14 cellular contexts compared by ENCODE assay signal in the genomic region with DNA sequence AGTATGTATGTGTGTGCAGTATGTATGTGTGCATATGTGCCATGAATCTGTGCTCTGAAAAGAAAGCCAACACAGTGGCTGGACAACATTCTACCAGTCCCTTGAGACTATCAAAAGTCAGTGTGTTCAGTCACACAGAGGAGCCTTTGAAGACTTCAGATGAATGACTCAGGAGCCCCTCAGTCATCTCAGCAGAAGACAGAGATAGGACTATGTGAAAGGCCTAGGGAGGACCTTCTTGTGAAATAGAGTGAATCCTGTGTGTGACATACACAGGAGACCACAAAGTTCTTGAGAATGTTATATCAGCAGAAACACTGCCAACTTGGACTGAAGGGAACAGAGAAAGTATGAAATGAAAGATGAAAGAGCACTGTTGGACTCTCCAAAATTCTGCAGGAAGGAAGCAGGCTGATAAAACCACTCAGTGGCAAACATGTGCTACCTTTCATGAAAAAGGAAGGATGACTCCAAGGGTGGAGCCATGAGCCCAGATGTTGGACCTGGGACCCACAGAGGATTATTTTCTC.
DNase-seq lines count a peak whose midpoint lies in the region; ATAC-seq and TF ChIP-seq lines count a peak whose summit lies in the region.
"Had no signal": no experiment of that assay in that cellular context is flagged by ENCODE, and none has a peak within 500 bp of the region (broad histone marks: within the 10 kb centered on the region; RNA-seq: fewer than 3 reads in every experiment).

No MANE protein-coding gene starts in this region.

- peak; percentile 69 for ATAC-seq in activated CD8-positive, alpha-beta T cell treated with anti-CD3 and anti-CD28 coated beads for 36 hours
- peak; percentile 90 for ATAC-seq in stimulated activated effector memory CD8-positive, alpha-beta T cell treated with anti-CD3 and anti-CD28 coated beads, Interleukin-12 subunit alpha, Interleukin-12 subunit beta, amount 100 ng/mL, for 72 hours
- no peak for ATAC-seq in GM21360 (IDR thresholded peaks at IDR 0.05; ENCODE audit: unreplicated experiment)
- no peak for ATAC-seq in naive thymus-derived CD8-positive, alpha-beta T cell
- ATAC-seq: PC-3 had no signal

- H3K27ac ChIP-seq in HEK293 (ENCODE audit: extremely low read depth, low read depth, low read length), result no peak overlapping the region

- H3K36me3 ChIP-seq in HEK293 (ENCODE audit: control insufficient read depth in 2 of 2, insufficient read depth in 1 of 2, low read length in 2 of 2), result no peaks in the 10 kb centered on the region

- POLR2A ChIA-PET in HEK293 (lab: Yijun Ruan, JAX), result no interaction called here
- POLR2A ChIA-PET in activated CD8-positive, alpha-beta T cell treated with anti-CD3 and anti-CD28 coated beads for 36 hours (lab: Charles Lee), result no interaction called here
- POLR2A ChIA-PET in naive thymus-derived CD8-positive, alpha-beta T cell (lab: Charles Lee), result no interaction called here

- no peak overlapping the region for H3K4me3 Mint-ChIP-seq in activated T-cell treated with anti-CD3 and anti-CD28 coated beads, Interleukin-2, amount 50 U/mL, for 24 hours
- no peak overlapping the region for H3K4me3 Mint-ChIP-seq in activated CD8-positive, alpha-beta T cell treated with anti-CD3 and anti-CD28 coated beads for 36 hours
- no peak overlapping the region for H3K4me3 Mint-ChIP-seq in stimulated activated effector memory CD8-positive, alpha-beta T cell treated with anti-CD3 and anti-CD28 coated beads, Interleukin-12 subunit alpha, Interleukin-12 subunit beta, amount 100 ng/mL, for 72 hours
- H3K4me3 Mint-ChIP-seq in naive thymus-derived CD8-positive, alpha-beta T cell, result no peak overlapping the region
- H3K4me3 Mint-ChIP-seq: CD8-positive, alpha-beta memory T cell; HFFc6 had no signal

- H3K9me3 ChIP-seq in HEK293 (ENCODE audit: control insufficient read depth, insufficient read depth, low read depth, low read length), result no peaks in the 10 kb centered on the region

- no peaks in the 10 kb centered on the region for H3K27me3 Mint-ChIP-seq in activated T-cell treated with anti-CD3 and anti-CD28 coated beads, Interleukin-2, amount 50 U/mL, for 24 hours
- no peaks in the 10 kb centered on the region for H3K27me3 Mint-ChIP-seq in activated CD8-positive, alpha-beta T cell treated with anti-CD3 and anti-CD28 coated beads for 36 hours
- H3K27me3 Mint-ChIP-seq in naive thymus-derived CD8-positive, alpha-beta T cell, result no peaks in the 10 kb centered on the region

- CTCF ChIA-PET in HEK293 (lab: Yijun Ruan, JAX), result interaction anchor here (1.0 kb wide), 1 partner anchor 406 kb away, joined by 3 read pairs; no protein-coding TSS in a partner anchor
- CTCF ChIA-PET in activated CD8-positive, alpha-beta T cell treated with anti-CD3 and anti-CD28 coated beads for 36 hours (lab: Charles Lee), result no interaction called here

- no peaks in the 10 kb centered on the region for H3K9me3 Mint-ChIP-seq in activated T-cell treated with anti-CD3 and anti-CD28 coated beads, Interleukin-2, amount 50 U/mL, for 24 hours
- no peaks in the 10 kb centered on the region for H3K9me3 Mint-ChIP-seq in activated CD8-positive, alpha-beta T cell treated with anti-CD3 and anti-CD28 coated beads for 36 hours
- peaks cover 11% of the 10 kb centered on the region for H3K9me3 Mint-ChIP-seq in stimulated activated effector memory CD8-positive, alpha-beta T cell treated with anti-CD3 and anti-CD28 coated beads, Interleukin-12 subunit alpha, Interleukin-12 subunit beta, amount 100 ng/mL, for 72 hours
- H3K9me3 Mint-ChIP-seq in naive thymus-derived CD8-positive, alpha-beta T cell, result no peaks in the 10 kb centered on the region
- H3K9me3 Mint-ChIP-seq: CD8-positive, alpha-beta memory T cell had no signal

- H3K4me1 ChIP-seq in HEK293 (ENCODE audit: control insufficient read depth, insufficient read depth, low read length), result no peaks in the 10 kb centered on the region

- peak; percentile 12 to 13 for DNase-seq in activated T-cell treated with anti-CD3 and anti-CD28 coated beads, Interleukin-2, amount 50 U/mL, for 48 hours
- no peak for DNase-seq in activated T-cell treated with anti-CD3 and anti-CD28 coated beads, Interleukin-2, amount 50 U/mL, for 24 hours
- no peak for DNase-seq in activated CD8-positive, alpha-beta T cell treated with anti-CD3 and anti-CD28 coated beads for 36 hours
- DNase-seq in stimulated activated effector memory CD8-positive, alpha-beta T cell treated with anti-CD3 and anti-CD28 coated beads, Interleukin-12 subunit alpha, Interleukin-12 subunit beta, amount 100 ng/mL, for 72 hours (ENCODE audit: low spot score in 2 of 2), result peak in 1 of 2 donors; percentile 1
- DNase-seq in naive thymus-derived CD8-positive, alpha-beta T cell, result no peak
- DNase-seq: CD8-positive, alpha-beta memory T cell; GOT3; HFFc6; NCI-H1092; NCI-H1694; NCI-H345; PC-3 had no signal

- TF ChIP-seq CTCF in HEK293 (tag by site-specific recombination; IDR thresholded peaks at IDR 0.05), result no peak
- no peak for TF ChIP-seq CTCF in activated CD8-positive, alpha-beta T cell treated with anti-CD3 and anti-CD28 coated beads for 36 hours (IDR thresholded peaks at IDR 0.05)

- H3K4me3 ChIP-seq in HEK293 (ENCODE audit: low read depth, low read length), result no peak overlapping the region

- intact Hi-C loops in activated CD8-positive, alpha-beta T cell treated with anti-CD3 and anti-CD28 coated beads for 36 hours (cut with micrococcal nuclease), result no loop called here

- H3K4me1 Mint-ChIP-seq in activated T-cell treated with anti-CD3 and anti-CD28 coated beads, Interleukin-2, amount 50 U/mL, for 24 hours (ENCODE audit: low read depth), result peaks cover 11% of the 10 kb centered on the region
- no peaks in the 10 kb centered on the region for H3K4me1 Mint-ChIP-seq in activated CD8-positive, alpha-beta T cell treated with anti-CD3 and anti-CD28 coated beads for 36 hours (ENCODE audit: low read depth)
- peaks cover 41% of the 10 kb centered on the region for H3K4me1 Mint-ChIP-seq in stimulated activated effector memory CD8-positive, alpha-beta T cell treated with anti-CD3 and anti-CD28 coated beads, Interleukin-12 subunit alpha, Interleukin-12 subunit beta, amount 100 ng/mL, for 72 hours
- peaks cover 0 to 8% (median 5%) of the 10 kb centered on the region in 4 donors for H3K4me1 Mint-ChIP-seq in naive thymus-derived CD8-positive, alpha-beta T cell

- H3K27ac Mint-ChIP-seq in activated T-cell treated with anti-CD3 and anti-CD28 coated beads, Interleukin-2, amount 50 U/mL, for 24 hours, result no peak overlapping the region
- H3K27ac Mint-ChIP-seq in activated CD8-positive, alpha-beta T cell treated with anti-CD3 and anti-CD28 coated beads for 36 hours, result no peak overlapping the region
- no peak overlapping the region for H3K27ac Mint-ChIP-seq in stimulated activated effector memory CD8-positive, alpha-beta T cell treated with anti-CD3 and anti-CD28 coated beads, Interleukin-12 subunit alpha, Interleukin-12 subunit beta, amount 100 ng/mL, for 72 hours
- H3K27ac Mint-ChIP-seq in naive thymus-derived CD8-positive, alpha-beta T cell, result no peak overlapping the region
- H3K27ac Mint-ChIP-seq: HFFc6 had no signal

- no peaks in the 10 kb centered on the region for H3K36me3 Mint-ChIP-seq in activated T-cell treated with anti-CD3 and anti-CD28 coated beads, Interleukin-2, amount 50 U/mL, for 24 hours (ENCODE audit: low read depth)
- H3K36me3 Mint-ChIP-seq in activated CD8-positive, alpha-beta T cell treated with anti-CD3 and anti-CD28 coated beads for 36 hours (ENCODE audit: low read depth), result no peaks in the 10 kb centered on the region
- no peaks in the 10 kb centered on the region for H3K36me3 Mint-ChIP-seq in stimulated activated effector memory CD8-positive, alpha-beta T cell treated with anti-CD3 and anti-CD28 coated beads, Interleukin-12 subunit alpha, Interleukin-12 subunit beta, amount 100 ng/mL, for 72 hours
- H3K36me3 Mint-ChIP-seq in naive thymus-derived CD8-positive, alpha-beta T cell, result peaks cover 0 to 2% (median 0%) of the 10 kb centered on the region in 3 donors

TF ChIP-seq in HEK293, 187 proteins besides CTCF, POLR2A, EP300 and RAD21:
- no peak for TF ChIP-seq ZNF701 (tag by site-specific recombination; IDR thresholded peaks at IDR 0.05)
- TF ChIP-seq SETDB1 (IDR thresholded peaks at IDR 0.05; ENCODE audit: insufficient read length, low read length), result peak; percentile 58
- TF ChIP-seq ZNF416 (tag by site-specific recombination; IDR thresholded peaks at IDR 0.05), result no peak
- TF ChIP-seq, protein P1, sequence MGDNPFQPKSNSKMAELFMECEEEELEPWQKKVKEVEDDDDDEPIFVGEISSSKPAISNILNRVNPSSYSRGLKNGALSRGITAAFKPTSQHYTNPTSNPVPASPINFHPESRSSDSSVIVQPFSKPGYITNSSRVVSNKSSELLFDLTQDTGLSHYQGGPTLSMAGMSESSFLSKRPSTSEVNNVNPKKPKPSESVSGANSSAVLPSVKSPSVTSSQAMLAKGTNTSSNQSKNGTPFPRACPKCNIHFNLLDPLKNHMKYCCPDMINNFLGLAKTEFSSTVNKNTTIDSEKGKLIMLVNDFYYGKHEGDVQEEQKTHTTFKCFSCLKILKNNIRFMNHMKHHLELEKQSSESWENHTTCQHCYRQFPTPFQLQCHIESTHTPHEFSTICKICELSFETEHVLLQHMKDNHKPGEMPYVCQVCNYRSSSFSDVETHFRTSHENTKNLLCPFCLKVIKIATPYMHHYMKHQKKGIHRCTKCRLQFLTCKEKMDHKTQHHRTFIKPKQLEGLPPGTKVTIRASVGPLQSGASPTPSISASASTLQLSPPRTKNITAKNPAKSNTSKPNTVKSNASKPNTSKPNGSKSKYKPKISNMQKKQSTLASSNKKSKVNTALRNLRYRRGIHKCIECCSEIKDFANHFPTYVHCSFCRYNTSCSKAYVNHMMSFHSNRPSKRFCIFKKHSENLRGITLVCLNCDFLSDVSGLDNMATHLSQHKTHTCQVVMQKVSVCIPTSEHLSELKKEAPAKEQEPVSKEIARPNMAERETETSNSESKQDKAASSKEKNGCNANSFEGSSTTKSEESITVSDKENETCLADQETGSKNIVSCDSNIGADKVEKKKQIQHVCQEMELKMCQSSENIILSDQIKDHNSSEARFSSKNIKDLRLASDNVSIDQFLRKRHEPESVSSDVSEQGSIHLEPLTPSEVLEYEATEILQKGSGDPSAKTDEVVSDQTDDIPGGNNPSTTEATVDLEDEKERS (tag by site-specific recombination; IDR thresholded peaks at IDR 0.05), result peak; percentile 68; the same call in 1 of the 2 replicates
- TF ChIP-seq MZF1 (tag by site-specific recombination; IDR thresholded peaks at IDR 0.05; ENCODE audit: borderline replicate concordance), result no peak

Comparison
In these comparisons a context has a peak if more than half of its experiments do, and no peak if none do; other contexts are left out.
1. DNase-seq: peak in activated T-cell treated with anti-CD3 and anti-CD28 coated beads, Interleukin-2, amount 50 U/mL, for 48 hours (2 of 2); none in activated T-cell treated with anti-CD3 and anti-CD28 coated beads, Interleukin-2, amount 50 U/mL, for 24 hours (single experiment), activated CD8-positive, alpha-beta T cell treated with anti-CD3 and anti-CD28 coated beads for 36 hours (single experiment) and naive thymus-derived CD8-positive, alpha-beta T cell (0 of 10).
2. ATAC-seq: peak in activated CD8-positive, alpha-beta T cell treated with anti-CD3 and anti-CD28 coated beads for 36 hours (single experiment) and stimulated activated effector memory CD8-positive, alpha-beta T cell treated with anti-CD3 and anti-CD28 coated beads, Interleukin-12 subunit alpha, Interleukin-12 subunit beta, amount 100 ng/mL, for 72 hours (single experiment); none in GM21360 (single experiment) and naive thymus-derived CD8-positive, alpha-beta T cell (0 of 2).